17 cellular contexts compared by ENCODE assay signal in the genomic region with DNA sequence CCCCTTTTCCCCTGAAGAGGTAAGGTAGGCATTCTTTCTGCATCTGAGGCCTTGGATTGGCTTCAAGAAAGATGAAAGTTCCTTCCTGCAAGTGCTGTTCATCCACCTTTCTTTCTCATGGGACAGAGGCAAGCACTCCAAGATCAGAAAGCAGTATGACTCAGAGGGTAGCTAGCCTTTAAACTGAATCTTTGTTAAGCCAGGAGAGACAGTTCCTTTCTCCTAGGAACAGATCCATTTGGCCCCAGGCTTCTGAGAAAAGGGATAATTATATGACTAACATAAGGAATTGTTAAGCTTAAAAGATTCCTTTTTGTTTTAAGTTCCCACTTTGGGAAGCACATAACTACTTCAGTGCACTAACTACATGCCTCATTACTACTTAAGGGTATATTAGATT.
DNase-seq lines count a peak whose midpoint lies in the region; ATAC-seq and TF ChIP-seq lines count a peak whose summit lies in the region.
"Had no signal": no experiment of that assay in that cellular context is flagged by ENCODE, and none has a peak within 500 bp of the region (broad histone marks: within the 10 kb centered on the region; RNA-seq: fewer than 3 reads in every experiment).

No MANE protein-coding gene starts in this region.

- no peak overlapping the region for H2BK120ac ChIP-seq in IMR-90 (ENCODE audit: low read depth, low read length)

- H4K91ac ChIP-seq in IMR-90 (ENCODE audit: insufficient read depth, low read depth, low read length) = no peak overlapping the region

- peaks cover 1% of the 10 kb centered on the region for H3K36me3 Mint-ChIP-seq in central memory CD8-positive, alpha-beta T cell (ENCODE audit: insufficient read depth)

- H3K14ac ChIP-seq in IMR-90 (replicated peaks; ENCODE audit: low read depth, low read length) = no peak overlapping the region

- peaks cover 12% of the 10 kb centered on the region for H3K4me1 ChIP-seq in IMR-90 (ENCODE audit: control insufficient read depth, insufficient read depth, low read length)
- H3K4me1 ChIP-seq in gastroesophageal sphincter = peaks cover 0 to 20% (median 6%) of the 10 kb centered on the region in 3 donors
- H3K4me1 ChIP-seq: body of pancreas had no signal

- peaks cover 12 to 21% of the 10 kb centered on the region in 2 experiments; a peak in 3 of 4 replicates for H3K79me1 ChIP-seq in IMR-90 (ENCODE audit: low read depth in 1 of 2, low read length in 2 of 2)

- TF ChIP-seq POLR2A in IMR-90 (IDR thresholded peaks at IDR 0.05; ENCODE audit: low read depth, low read length) (no peak), gastroesophageal sphincter (IDR thresholded peaks at IDR 0.05) (no peak)

- intact Hi-C loops in IMR-90 (cut with micrococcal nuclease) = no loop called here

- H3K56ac ChIP-seq in IMR-90 (ENCODE audit: extremely low read depth, insufficient read depth, low read length) = no peak overlapping the region

- H3K18ac ChIP-seq in IMR-90 (ENCODE audit: low read depth, low read length) = no peak overlapping the region

- POLR2A ChIA-PET in IMR-90 (lab: Charles Lee; ENCODE audit: unreplicated experiment) = no interaction called here

- no peak overlapping the region for H4K8ac ChIP-seq in IMR-90 (ENCODE audit: low read depth in 2 of 2, low read length in 2 of 2)

- H3K23ac ChIP-seq in IMR-90 (ENCODE audit: low read depth, low read length) = no peak overlapping the region

- H3K4me2 ChIP-seq in IMR-90 (ENCODE audit: low read depth, low read length) = no peak overlapping the region

- dilution Hi-C loops in IMR-90 (cut with HindIII; ENCODE audit: low sequenced_read_pairs, unreplicated experiment) = no loop called here

- H3K9me3 Mint-ChIP-seq in central memory CD8-positive, alpha-beta T cell = no peaks in the 10 kb centered on the region
- H3K9me3 Mint-ChIP-seq: CD8-positive, alpha-beta memory T cell; neural crest cell had no signal

- H3K36me3 ChIP-seq in IMR-90 (ENCODE audit: control insufficient read depth, insufficient read depth, low read length) (no peaks in the 10 kb centered on the region), gastroesophageal sphincter (no peaks in the 10 kb centered on the region)
- H3K36me3 ChIP-seq: WERI-Rb-1 had no signal

- no peak for TF ChIP-seq CTCF in AG10803 (conservative IDR thresholded peaks at IDR 0.05; ENCODE audit: low read length)
- TF ChIP-seq CTCF in IMR-90 (conservative IDR thresholded peaks at IDR 0.05; ENCODE audit: low read depth, low read length) = no peak
- TF ChIP-seq CTCF in gastroesophageal sphincter (IDR thresholded peaks at IDR 0.05) = no peak

- H2BK20ac ChIP-seq in IMR-90 (ENCODE audit: low read depth, low read length) = no peak overlapping the region

- no peak overlapping the region for H2AK5ac ChIP-seq in IMR-90 (ENCODE audit: low read depth, low read length)

- peak; percentile 40 for DNase-seq in AG10803 (ENCODE audit: low read depth)
- DNase-seq in IMR-90 = peak; percentile 75
- DNase-seq in central memory CD8-positive, alpha-beta T cell (ENCODE audit: low spot score in 2 of 2) = no peak
- DNase-seq in kidney tubule cell (ENCODE audit: low spot score) = peak; percentile 59
- DNase-seq in left lobe of liver (ENCODE audit: low spot score) = no peak
- no peak for DNase-seq in NCI-H1105 (lab: John Stamatoyannopoulos, UW)
- DNase-seq in NCI-H187 treated with DMSO at 0.1 percent for 48 hours (lab: John Stamatoyannopoulos, UW) = no peak
- DNase-seq: body of pancreas; CD8-positive, alpha-beta memory T cell; erythroblast; Karpas-422; kidney; NCI-H345; SHP77; WERI-Rb-1 had no signal

- H3K9me3 ChIP-seq in IMR-90 (ENCODE audit: control insufficient read depth, insufficient read depth, low read length) = no peaks in the 10 kb centered on the region
- no peaks in the 10 kb centered on the region for H3K9me3 ChIP-seq in gastroesophageal sphincter
- H3K9me3 ChIP-seq: body of pancreas had no signal

- no peak overlapping the region for H3K9ac ChIP-seq in IMR-90 (ENCODE audit: low read depth, low read length)

- no peak for TF ChIP-seq RAD21 in IMR-90 (IDR thresholded peaks at IDR 0.05; ENCODE audit: low read length)

- no peak overlapping the region for H3K4me3 ChIP-seq in AG10803 (ENCODE audit: low read length)
- no peak overlapping the region for H3K4me3 ChIP-seq in IMR-90 (ENCODE audit: insufficient read depth, low read depth, low read length)
- H3K4me3 ChIP-seq in gastroesophageal sphincter = no peak overlapping the region
- H3K4me3 ChIP-seq: body of pancreas had no signal

- in situ Hi-C loops in IMR-90 (cut with MboI; ENCODE audit: low sequenced_read_pairs) = loop anchor here (25.0 kb wide), 1 partner anchor 582 kb away; no protein-coding TSS in a partner anchor

- no peak overlapping the region for H2BK5ac ChIP-seq in IMR-90 (ENCODE audit: low read depth, low read length, poor library complexity, severe bottlenecking)

- peak overlapping the region; percentile 75 for H3K27ac Mint-ChIP-seq in central memory CD8-positive, alpha-beta T cell (ENCODE audit: low read depth)

- H3K27me3 ChIP-seq in IMR-90 (ENCODE audit: control insufficient read depth, insufficient read depth, low read length) (no peaks in the 10 kb centered on the region), gastroesophageal sphincter (no peaks in the 10 kb centered on the region)
- H3K27me3 ChIP-seq: body of pancreas had no signal

- H2BK15ac ChIP-seq in IMR-90 (ENCODE audit: low read depth, low read length) = no peak overlapping the region

- no peak overlapping the region for H3K4me3 Mint-ChIP-seq in central memory CD8-positive, alpha-beta T cell
- H3K4me3 Mint-ChIP-seq: neural crest cell had no signal

- BruUV-seq in IMR-90 (replicated peaks; lab: Mats Ljungman, UMichigan) = no TSS peak

- H4K5ac ChIP-seq in IMR-90 (ENCODE audit: low read depth, low read length) = no peak overlapping the region

- no peak overlapping the region for H3K27ac ChIP-seq in IMR-90 (ENCODE audit: insufficient read depth, low read length)
- H3K27ac ChIP-seq in gastroesophageal sphincter = no peak overlapping the region
- H3K27ac ChIP-seq: body of pancreas, WERI-Rb-1 had no signal

- TF ChIP-seq EP300 in gastroesophageal sphincter (IDR thresholded peaks at IDR 0.05) = no peak

- H3K9me1 ChIP-seq in IMR-90 (ENCODE audit: insufficient read depth, low read length) = peaks cover 4% of the 10 kb centered on the region; the same call in 1 of the 2 replicates

- ATAC-seq in IMR-90 (ENCODE audit: low read depth) (peak; percentile 78), left lobe of liver (no peak), gastroesophageal sphincter (no peak)
- no peak for ATAC-seq in central memory CD8-positive, alpha-beta T cell (replicated peaks; ENCODE audit: extremely low read depth, poor library complexity, severe bottlenecking)
- ATAC-seq: body of pancreas had no signal

- CTCF ChIA-PET in IMR-90 (lab: Yijun Ruan, JAX) = no interaction called here

- H3K27me3 Mint-ChIP-seq in central memory CD8-positive, alpha-beta T cell = no peaks in the 10 kb centered on the region
- H3K27me3 Mint-ChIP-seq: CD8-positive, alpha-beta memory T cell had no signal

- no peak overlapping the region for H2AK9ac ChIP-seq in IMR-90 (replicated peaks; ENCODE audit: low read depth, low read length, poor library complexity)

- H3K4ac ChIP-seq in IMR-90 (ENCODE audit: low read depth, low read length) = no peak overlapping the region

- H2AFZ ChIP-seq in IMR-90 (replicated peaks; ENCODE audit: low read length, poor library complexity) = no peak overlapping the region

- H3K4me1 Mint-ChIP-seq in central memory CD8-positive, alpha-beta T cell = peaks cover 46% of the 10 kb centered on the region

- H4K20me1 ChIP-seq in IMR-90 (ENCODE audit: insufficient read depth, low read length) = peaks cover 3% of the 10 kb centered on the region; the same call in 1 of the 2 replicates

TF ChIP-seq in IMR-90, 13 proteins besides CTCF, POLR2A, EP300 and RAD21:
- TF ChIP-seq, protein P1, sequence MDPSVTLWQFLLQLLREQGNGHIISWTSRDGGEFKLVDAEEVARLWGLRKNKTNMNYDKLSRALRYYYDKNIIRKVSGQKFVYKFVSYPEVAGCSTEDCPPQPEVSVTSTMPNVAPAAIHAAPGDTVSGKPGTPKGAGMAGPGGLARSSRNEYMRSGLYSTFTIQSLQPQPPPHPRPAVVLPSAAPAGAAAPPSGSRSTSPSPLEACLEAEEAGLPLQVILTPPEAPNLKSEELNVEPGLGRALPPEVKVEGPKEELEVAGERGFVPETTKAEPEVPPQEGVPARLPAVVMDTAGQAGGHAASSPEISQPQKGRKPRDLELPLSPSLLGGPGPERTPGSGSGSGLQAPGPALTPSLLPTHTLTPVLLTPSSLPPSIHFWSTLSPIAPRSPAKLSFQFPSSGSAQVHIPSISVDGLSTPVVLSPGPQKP (IDR thresholded peaks at IDR 0.05; ENCODE audit: borderline replicate concordance, low read depth, low read length) = no peak
- TF ChIP-seq MAFK (IDR thresholded peaks at IDR 0.05; ENCODE audit: low read depth, low read length) = no peak
- TF ChIP-seq FOS (IDR thresholded peaks at IDR 0.05; ENCODE audit: low read depth, low read length) = no peak
- TF ChIP-seq CHD1 (IDR thresholded peaks at IDR 0.05; ENCODE audit: low read depth, low read length) = no peak
- TF ChIP-seq, protein P2, sequence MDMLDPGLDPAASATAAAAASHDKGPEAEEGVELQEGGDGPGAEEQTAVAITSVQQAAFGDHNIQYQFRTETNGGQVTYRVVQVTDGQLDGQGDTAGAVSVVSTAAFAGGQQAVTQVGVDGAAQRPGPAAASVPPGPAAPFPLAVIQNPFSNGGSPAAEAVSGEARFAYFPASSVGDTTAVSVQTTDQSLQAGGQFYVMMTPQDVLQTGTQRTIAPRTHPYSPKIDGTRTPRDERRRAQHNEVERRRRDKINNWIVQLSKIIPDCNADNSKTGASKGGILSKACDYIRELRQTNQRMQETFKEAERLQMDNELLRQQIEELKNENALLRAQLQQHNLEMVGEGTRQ (IDR thresholded peaks at IDR 0.05; ENCODE audit: low read depth, low read length) = no peak
- TF ChIP-seq MXI1 (IDR thresholded peaks at IDR 0.05; ENCODE audit: borderline replicate concordance, low read depth, low read length) = no peak
- no peak for TF ChIP-seq MAZ (IDR thresholded peaks at IDR 0.05; ENCODE audit: borderline replicate concordance, low read depth, low read length)
- no peak for TF ChIP-seq BHLHE40 (IDR thresholded peaks at IDR 0.05; ENCODE audit: low read depth, low read length)
- TF ChIP-seq RCOR1 (IDR thresholded peaks at IDR 0.05; ENCODE audit: insufficient replicate concordance, low read length) = no peak
- TF ChIP-seq CEBPB (IDR thresholded peaks at IDR 0.05; ENCODE audit: low read depth, low read length) = no peak
- TF ChIP-seq RFX5 (IDR thresholded peaks at IDR 0.05; ENCODE audit: low read depth, low read length) = no peak
- no peak for TF ChIP-seq SMC3 (IDR thresholded peaks at IDR 0.05; ENCODE audit: low read depth, low read length)
- no peak for TF ChIP-seq NFE2L2 (IDR thresholded peaks at IDR 0.05; ENCODE audit: low read depth, low read length)

Comparison
In these comparisons a context has a peak if more than half of its experiments do, and no peak if none do; other contexts are left out.
1. DNase-seq: peak in AG10803 (single experiment), IMR-90 (single experiment) and kidney tubule cell (single experiment); none in central memory CD8-positive, alpha-beta T cell (0 of 2), left lobe of liver (single experiment), NCI-H1105 (single experiment) and NCI-H187 treated with DMSO at 0.1 percent for 48 hours (single experiment).